Comparison of ENCODE assay signal across 22 cellular contexts in genomic region chr6:153085239-153085638, GRCh38. TPM values are rescaled to one million over a fixed set of nuclear protein-coding genes. Genes with fewer than 3 reads are reported as not detected.
"Had no signal": no experiment of that assay in that cellular context is flagged by ENCODE, and none has a peak within 500 bp of the region (broad histone marks: within the 10 kb centered on the region; RNA-seq: fewer than 3 reads in every experiment).

No MANE protein-coding gene starts in this region.

- H3K9ac ChIP-seq: parathyroid adenoma had no signal

- H3K79me2 ChIP-seq: parathyroid adenoma had no signal

- FAIRE-seq: endometrium had no signal

- H3K9me3 ChIP-seq: sigmoid colon, spleen, tibial nerve had no signal

- H2AFZ ChIP-seq: parathyroid adenoma had no signal

- H3K4me3 ChIP-seq: cardiac muscle cell, sigmoid colon, spleen, tibial nerve had no signal

- DNase-seq: activated CD8-positive, alpha-beta memory T cell treated with anti-CD3 and anti-CD28 coated beads, Interleukin-2, amount 50 U/mL, for 48 hours; activated naive CD4-positive, alpha-beta T cell treated with Interleukin-2 at 50 U/mL for 16 hours; activated naive CD8-positive, alpha-beta T cell treated with anti-CD3 and anti-CD28 coated beads for 36 hours; activated T-cell treated with anti-CD3 and anti-CD28 coated beads, Interleukin-2, amount 50 U/mL, for 4 hours; amniotic stem cell; effector CD4-positive, alpha-beta T cell; erythroblast; foreskin melanocyte; hypothalamus; nephron progenitor cell; sigmoid colon; spleen; stimulated activated CD4-positive, alpha-beta T cell treated with anti-CD3 and anti-CD28 coated beads, Interleukin-4, amount 100 ng/mL, for 24 hours; substantia nigra; T-helper 9 cell had no signal

- ATAC-seq: activated T-cell treated with anti-CD3 and anti-CD28 coated beads, Interleukin-2, amount 50 U/mL, for 4 hours had no signal

- H3K36me3 ChIP-seq: cardiac muscle cell, sigmoid colon, spleen, tibial nerve had no signal

- H3K4me1 ChIP-seq: parathyroid adenoma, sigmoid colon, spleen, tibial nerve had no signal

- H3K27me3 ChIP-seq: cardiac muscle cell, sigmoid colon, spleen, tibial nerve had no signal

- H3K27ac ChIP-seq: cardiac muscle cell, parathyroid adenoma, sigmoid colon, spleen, tibial nerve had no signal

RNA-seq across cellular contexts. Expression of gene RGS17, which starts 45.8 kb away (rescaled TPM):
- total RNA-seq: activated CD8-positive, alpha-beta memory T cell treated with anti-CD3 and anti-CD28 coated beads for 36 hours; activated naive CD8-positive, alpha-beta T cell treated with anti-CD3 and anti-CD28 coated beads for 36 hours; activated T-cell treated with anti-CD3 and anti-CD28 coated beads, Interleukin-2, amount 50 U/mL, for 4 hours; mononuclear cell; T-helper 1 cell treated with Interleukin-12 subunit alpha and Interleukin-12 subunit beta and Interleukin-4 antibody, amounts not matched to agents 30 ng/mL and 1 ng/mL, for 36 hours had no signal
